ENCODE assay signal across 1 cellular context in the genomic region with DNA sequence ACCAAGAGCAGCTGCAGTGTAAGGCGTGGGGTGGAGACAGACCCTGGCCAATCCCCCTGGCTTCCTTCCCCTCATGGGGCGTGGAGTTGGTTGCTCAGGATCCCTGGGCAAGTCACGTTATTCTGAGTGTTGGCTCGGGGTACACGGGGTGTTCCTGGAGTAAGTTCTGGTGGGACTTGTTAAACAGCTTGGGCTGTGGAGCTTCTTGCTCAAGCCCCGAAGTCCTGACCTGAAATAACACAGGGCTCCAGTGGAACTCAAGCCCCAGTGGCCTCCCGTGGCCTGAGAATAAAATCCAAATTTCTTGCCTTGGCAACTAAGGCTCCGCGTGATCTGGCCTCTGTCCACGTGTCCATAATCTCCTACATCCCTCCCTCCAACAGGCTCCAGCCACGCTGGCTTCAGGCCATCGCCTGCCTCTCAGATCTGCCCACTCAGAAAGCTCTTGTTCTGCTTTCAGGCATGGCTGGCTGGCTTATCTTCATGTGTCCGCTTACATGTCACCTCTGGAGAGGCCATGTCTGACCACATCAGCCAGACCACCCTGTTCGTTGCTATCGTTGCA.
TF ChIP-seq lines count a peak whose summit lies in the region.

No MANE protein-coding gene starts in this region.

TF ChIP-seq in K562, 482 proteins besides CTCF, POLR2A, EP300 and RAD21 (continued from another document and continues in another):
- TF ChIP-seq, protein P1, sequence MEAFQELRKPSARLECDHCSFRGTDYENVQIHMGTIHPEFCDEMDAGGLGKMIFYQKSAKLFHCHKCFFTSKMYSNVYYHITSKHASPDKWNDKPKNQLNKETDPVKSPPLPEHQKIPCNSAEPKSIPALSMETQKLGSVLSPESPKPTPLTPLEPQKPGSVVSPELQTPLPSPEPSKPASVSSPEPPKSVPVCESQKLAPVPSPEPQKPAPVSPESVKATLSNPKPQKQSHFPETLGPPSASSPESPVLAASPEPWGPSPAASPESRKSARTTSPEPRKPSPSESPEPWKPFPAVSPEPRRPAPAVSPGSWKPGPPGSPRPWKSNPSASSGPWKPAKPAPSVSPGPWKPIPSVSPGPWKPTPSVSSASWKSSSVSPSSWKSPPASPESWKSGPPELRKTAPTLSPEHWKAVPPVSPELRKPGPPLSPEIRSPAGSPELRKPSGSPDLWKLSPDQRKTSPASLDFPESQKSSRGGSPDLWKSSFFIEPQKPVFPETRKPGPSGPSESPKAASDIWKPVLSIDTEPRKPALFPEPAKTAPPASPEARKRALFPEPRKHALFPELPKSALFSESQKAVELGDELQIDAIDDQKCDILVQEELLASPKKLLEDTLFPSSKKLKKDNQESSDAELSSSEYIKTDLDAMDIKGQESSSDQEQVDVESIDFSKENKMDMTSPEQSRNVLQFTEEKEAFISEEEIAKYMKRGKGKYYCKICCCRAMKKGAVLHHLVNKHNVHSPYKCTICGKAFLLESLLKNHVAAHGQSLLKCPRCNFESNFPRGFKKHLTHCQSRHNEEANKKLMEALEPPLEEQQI (IDR thresholded peaks at IDR 0.05) = no peak
- TF ChIP-seq, protein P2, sequence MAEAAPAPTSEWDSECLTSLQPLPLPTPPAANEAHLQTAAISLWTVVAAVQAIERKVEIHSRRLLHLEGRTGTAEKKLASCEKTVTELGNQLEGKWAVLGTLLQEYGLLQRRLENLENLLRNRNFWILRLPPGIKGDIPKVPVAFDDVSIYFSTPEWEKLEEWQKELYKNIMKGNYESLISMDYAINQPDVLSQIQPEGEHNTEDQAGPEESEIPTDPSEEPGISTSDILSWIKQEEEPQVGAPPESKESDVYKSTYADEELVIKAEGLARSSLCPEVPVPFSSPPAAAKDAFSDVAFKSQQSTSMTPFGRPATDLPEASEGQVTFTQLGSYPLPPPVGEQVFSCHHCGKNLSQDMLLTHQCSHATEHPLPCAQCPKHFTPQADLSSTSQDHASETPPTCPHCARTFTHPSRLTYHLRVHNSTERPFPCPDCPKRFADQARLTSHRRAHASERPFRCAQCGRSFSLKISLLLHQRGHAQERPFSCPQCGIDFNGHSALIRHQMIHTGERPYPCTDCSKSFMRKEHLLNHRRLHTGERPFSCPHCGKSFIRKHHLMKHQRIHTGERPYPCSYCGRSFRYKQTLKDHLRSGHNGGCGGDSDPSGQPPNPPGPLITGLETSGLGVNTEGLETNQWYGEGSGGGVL (CRISPR knock-in tag; IDR thresholded peaks at IDR 0.05) = no peak
- TF ChIP-seq ZBTB33 (CRISPR knock-in tag; IDR thresholded peaks at IDR 0.05) (no peak), MAZ (CRISPR knock-in tag; conservative IDR thresholded peaks at IDR 0.05 in 1 of 2, IDR thresholded peaks at IDR 0.05 in 1 of 2) (no peak), NCOA4 (IDR thresholded peaks at IDR 0.05; ENCODE audit: partially characterized antibody) (no peak), ASH1L (IDR thresholded peaks at IDR 0.05; ENCODE audit: borderline replicate concordance, low read depth, partially characterized antibody) (no peak), CSDE1 (IDR thresholded peaks at IDR 0.05) (no peak), TRIM24 (IDR thresholded peaks at IDR 0.05) (no peak), ZNF57 (CRISPR knock-in tag; IDR thresholded peaks at IDR 0.05) (no peak), POLR2AphosphoS5 (IDR thresholded peaks at IDR 0.05; ENCODE audit: control insufficient read depth, insufficient read depth, low read depth, low read length) (no peak), RAD51 (IDR thresholded peaks at IDR 0.05; ENCODE audit: borderline replicate concordance, low read depth) (peak; percentile 57; the same call in 1 of the 2 replicates), GTF2F1 (IDR thresholded peaks at IDR 0.05; ENCODE audit: low read depth, low read length) (no peak), THRAP3 (IDR thresholded peaks at IDR 0.05; ENCODE audit: borderline replicate concordance) (no peak), BRD4 (IDR thresholded peaks at IDR 0.05) (no peak), E4F1 (CRISPR knock-in tag; IDR thresholded peaks at IDR 0.05; ENCODE audit: borderline replicate concordance) (no peak), ZNF740 (CRISPR knock-in tag; IDR thresholded peaks at IDR 0.05) (no peak), ZNF740 (tag; IDR thresholded peaks at IDR 0.05) (no peak; a peak in 1 of 4 replicates), ZBTB11 (CRISPR knock-in tag; IDR thresholded peaks at IDR 0.05) (peak in 1 of 3 experiments; percentile 54; a peak in 2 of 6 replicates), PURB (CRISPR knock-in tag; IDR thresholded peaks at IDR 0.05; ENCODE audit: low read depth) (no peak), ZHX1 (conservative IDR thresholded peaks at IDR 0.05; ENCODE audit: low read length) (no peak), ZNF277 (CRISPR knock-in tag; IDR thresholded peaks at IDR 0.05; ENCODE audit: borderline replicate concordance) (no peak), MTA3 (IDR thresholded peaks at IDR 0.05; ENCODE audit: borderline replicate concordance) (no peak), NR4A1 (CRISPR knock-in tag; IDR thresholded peaks at IDR 0.05) (no peak), NR4A1 (tag; IDR thresholded peaks at IDR 0.05) (peak; percentile 78; the same call in 1 of the 2 replicates), UBTF (IDR thresholded peaks at IDR 0.05; ENCODE audit: borderline replicate concordance in 1 of 2, low read depth in 2 of 2, low read length in 2 of 2) (no peak), CC2D1A (IDR thresholded peaks at IDR 0.05) (no peak), HCFC1 (IDR thresholded peaks at IDR 0.05; ENCODE audit: low read depth, low read length) (no peak), FUS (optimal IDR thresholded peaks at IDR 0.05; ENCODE audit: low read depth, low read length) (no peak)
- TF ChIP-seq, protein P3, sequence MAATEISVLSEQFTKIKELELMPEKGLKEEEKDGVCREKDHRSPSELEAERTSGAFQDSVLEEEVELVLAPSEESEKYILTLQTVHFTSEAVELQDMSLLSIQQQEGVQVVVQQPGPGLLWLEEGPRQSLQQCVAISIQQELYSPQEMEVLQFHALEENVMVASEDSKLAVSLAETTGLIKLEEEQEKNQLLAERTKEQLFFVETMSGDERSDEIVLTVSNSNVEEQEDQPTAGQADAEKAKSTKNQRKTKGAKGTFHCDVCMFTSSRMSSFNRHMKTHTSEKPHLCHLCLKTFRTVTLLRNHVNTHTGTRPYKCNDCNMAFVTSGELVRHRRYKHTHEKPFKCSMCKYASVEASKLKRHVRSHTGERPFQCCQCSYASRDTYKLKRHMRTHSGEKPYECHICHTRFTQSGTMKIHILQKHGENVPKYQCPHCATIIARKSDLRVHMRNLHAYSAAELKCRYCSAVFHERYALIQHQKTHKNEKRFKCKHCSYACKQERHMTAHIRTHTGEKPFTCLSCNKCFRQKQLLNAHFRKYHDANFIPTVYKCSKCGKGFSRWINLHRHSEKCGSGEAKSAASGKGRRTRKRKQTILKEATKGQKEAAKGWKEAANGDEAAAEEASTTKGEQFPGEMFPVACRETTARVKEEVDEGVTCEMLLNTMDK (IDR thresholded peaks at IDR 0.05; ENCODE audit: borderline replicate concordance, insufficient read depth, low read depth, low read length, poor library complexity, severe bottlenecking) = no peak
